8 cellular contexts compared by ENCODE assay signal in genomic region chr7:45001826-45002225, GRCh38. TPM values are rescaled to one million over a fixed set of nuclear protein-coding genes. Genes with fewer than 3 reads are reported as not detected.
DNase-seq lines count a peak whose midpoint lies in the region; ATAC-seq, FAIRE-seq and TF ChIP-seq lines count a peak whose summit lies in the region.

No MANE protein-coding gene starts in this region.

- no peak for TF ChIP-seq POLR2A in suprapubic skin (IDR thresholded peaks at IDR 0.05)

- H3K36me3 ChIP-seq in suprapubic skin: no peaks in the 10 kb centered on the region
- H3K36me3 ChIP-seq in pancreas: no peaks in the 10 kb centered on the region

- no peak for TF ChIP-seq EP300 in suprapubic skin (IDR thresholded peaks at IDR 0.05)

- H3K4me3 Mint-ChIP-seq in activated T-cell treated with anti-CD3 and anti-CD28 coated beads, Interleukin-2, amount 50 U/mL, for 72 hours: peak overlapping the region; percentile 86 to 90
- peak overlapping the region; percentile 84 for H3K4me3 Mint-ChIP-seq in activated CD8-positive, alpha-beta T cell treated with anti-CD3 and anti-CD28 coated beads, Interleukin-2, amount 10 ng/mL, durations not matched to agents 7 days and 5 days
- peak overlapping the region in 4 of 5 donors; percentile 35 to 99 (median 68) for H3K4me3 Mint-ChIP-seq in immature natural killer cell

- no peak for DNase-seq in activated T-cell treated with anti-CD3 and anti-CD28 coated beads, Interleukin-2, amount 50 U/mL, for 72 hours
- DNase-seq in activated T-cell treated with anti-CD3 and anti-CD28 coated beads for 4 hours (no peak), immature natural killer cell (no peak), suprapubic skin (ENCODE audit: low spot score in 2 of 2) (no peak), epidermal melanocyte (ENCODE audit: insufficient read length, low spot score) (no peak), NCI-H345 (lab: John Stamatoyannopoulos, UW) (no peak), pancreas (no peak)
- DNase-seq in activated CD8-positive, alpha-beta T cell treated with anti-CD3 and anti-CD28 coated beads, Interleukin-2, amount 10 ng/mL, durations not matched to agents 7 days and 5 days: no peak

- no peaks in the 10 kb centered on the region for H3K9me3 Mint-ChIP-seq in activated T-cell treated with anti-CD3 and anti-CD28 coated beads, Interleukin-2, amount 50 U/mL, for 72 hours
- no peaks in the 10 kb centered on the region for H3K9me3 Mint-ChIP-seq in activated CD8-positive, alpha-beta T cell treated with anti-CD3 and anti-CD28 coated beads, Interleukin-2, amount 10 ng/mL, durations not matched to agents 7 days and 5 days (ENCODE audit: insufficient read depth)
- no peaks in the 10 kb centered on the region for H3K9me3 Mint-ChIP-seq in immature natural killer cell

- H3K27me3 ChIP-seq in suprapubic skin (no peaks in the 10 kb centered on the region), pancreas (no peaks in the 10 kb centered on the region)

- POLR2A ChIA-PET in activated CD8-positive, alpha-beta T cell treated with anti-CD3 and anti-CD28 coated beads, Interleukin-2, amount 10 ng/mL, durations not matched to agents 7 days and 5 days (lab: Charles Lee): interaction anchor here (0.9 to 11.7 kb wide), 11 partner anchors 13 to 196 kb away, joined by 3 to 234 read pairs (median 10); partner anchors contain the start of genes H2AZ2, MYO1G and TBRG4

- H3K27ac Mint-ChIP-seq in activated T-cell treated with anti-CD3 and anti-CD28 coated beads, Interleukin-2, amount 50 U/mL, for 72 hours: peak overlapping the region; percentile 89
- no peak overlapping the region for H3K27ac Mint-ChIP-seq in activated CD8-positive, alpha-beta T cell treated with anti-CD3 and anti-CD28 coated beads, Interleukin-2, amount 10 ng/mL, durations not matched to agents 7 days and 5 days
- peak overlapping the region; percentile 12 to 95 (median 92) for H3K27ac Mint-ChIP-seq in immature natural killer cell

- peak overlapping the region; percentile 86 for H3K4me3 ChIP-seq in suprapubic skin
- H3K4me3 ChIP-seq in pancreas: peak overlapping the region in 1 of 4 donors; percentile 77

- H3K9me3 ChIP-seq in suprapubic skin (no peaks in the 10 kb centered on the region), pancreas (no peaks in the 10 kb centered on the region)

- no peaks in the 10 kb centered on the region for H3K27me3 Mint-ChIP-seq in activated T-cell treated with anti-CD3 and anti-CD28 coated beads, Interleukin-2, amount 50 U/mL, for 72 hours (ENCODE audit: low read depth)
- no peaks in the 10 kb centered on the region for H3K27me3 Mint-ChIP-seq in activated CD8-positive, alpha-beta T cell treated with anti-CD3 and anti-CD28 coated beads, Interleukin-2, amount 10 ng/mL, durations not matched to agents 7 days and 5 days (ENCODE audit: low read depth)
- H3K27me3 Mint-ChIP-seq in immature natural killer cell (ENCODE audit: low read depth in 3 of 3): peaks cover 4 to 8% (median 5%) of the 10 kb centered on the region in 3 donors

- CTCF ChIA-PET in activated CD8-positive, alpha-beta T cell treated with anti-CD3 and anti-CD28 coated beads, Interleukin-2, amount 10 ng/mL, durations not matched to agents 7 days and 5 days (lab: Charles Lee): interaction anchor here (0.7 to 9.1 kb wide), 11 partner anchors 9 to 134 kb away, joined by 3 to 111 read pairs (median 5); partner anchors contain the start of gene MYO1G

- H3K4me1 Mint-ChIP-seq in activated T-cell treated with anti-CD3 and anti-CD28 coated beads, Interleukin-2, amount 50 U/mL, for 72 hours (ENCODE audit: low read depth): peaks cover 61% of the 10 kb centered on the region
- peaks cover 53% of the 10 kb centered on the region for H3K4me1 Mint-ChIP-seq in activated CD8-positive, alpha-beta T cell treated with anti-CD3 and anti-CD28 coated beads, Interleukin-2, amount 10 ng/mL, durations not matched to agents 7 days and 5 days (ENCODE audit: low read depth)
- peaks cover 45 to 53% of the 10 kb centered on the region in 2 donors for H3K4me1 Mint-ChIP-seq in immature natural killer cell

- no peak for FAIRE-seq in pancreas (lab: Jason Lieb, UNC)

- no peak for TF ChIP-seq CTCF in suprapubic skin (IDR thresholded peaks at IDR 0.05)
- no peak for TF ChIP-seq CTCF in pancreas (IDR thresholded peaks at IDR 0.05)

- peaks cover 7 to 14% of the 10 kb centered on the region in 2 donors for H3K36me3 Mint-ChIP-seq in activated T-cell treated with anti-CD3 and anti-CD28 coated beads, Interleukin-2, amount 50 U/mL, for 72 hours (ENCODE audit: insufficient read depth in 2 of 2)
- peaks cover 27% of the 10 kb centered on the region for H3K36me3 Mint-ChIP-seq in activated CD8-positive, alpha-beta T cell treated with anti-CD3 and anti-CD28 coated beads, Interleukin-2, amount 10 ng/mL, durations not matched to agents 7 days and 5 days (ENCODE audit: low read depth)
- H3K36me3 Mint-ChIP-seq in immature natural killer cell: peaks cover 0 to 6% (median 0%) of the 10 kb centered on the region in 3 donors

- H3K4me1 ChIP-seq in suprapubic skin: peaks cover 34% of the 10 kb centered on the region
- H3K4me1 ChIP-seq in pancreas: peaks cover 7 to 10% (median 8%) of the 10 kb centered on the region in 3 donors

- ATAC-seq in activated T-cell treated with anti-CD3 and anti-CD28 coated beads, Interleukin-2, amount 50 U/mL, for 72 hours (replicated peaks in 1 of 2): no peak
- ATAC-seq in activated CD8-positive, alpha-beta T cell treated with anti-CD3 and anti-CD28 coated beads, Interleukin-2, amount 10 ng/mL, durations not matched to agents 7 days and 5 days: no peak
- ATAC-seq in pancreas: no peak

- WGBS in suprapubic skin: 22% methylated on average over 2 of the region's 2 CpGs
- WGBS in pancreas, 2 donors: 36 to 37% methylated on average over 2 of the region's 2 CpGs

- intact Hi-C loops in pancreas (cut with DNase I): no loop called here

- H3K27ac ChIP-seq in suprapubic skin (peak overlapping the region; percentile 33), pancreas (no peak overlapping the region)

RNA-seq across cellular contexts. Expression of gene CCM2, which starts 1.8 kb away (rescaled TPM):
- 100 to 1,000 TPM in 1 of 2 donors, 10 to 100 TPM in 1; 94.2 to 109 TPM for total RNA-seq in activated T-cell treated with anti-CD3 and anti-CD28 coated beads, Interleukin-2, amount 50 U/mL, for 72 hours
- 10 to 100 TPM; 99.6 to 99.9 TPM for total RNA-seq in activated CD8-positive, alpha-beta T cell treated with anti-CD3 and anti-CD28 coated beads, Interleukin-2, amount 10 ng/mL, durations not matched to agents 7 days and 5 days
- polyA plus RNA-seq in immature natural killer cell: 100 to 1,000 TPM in 2 of 3 donors, 10 to 100 TPM in 1; 60.4 to 120 (median 103) TPM
- total RNA-seq in suprapubic skin: 10 to 100 TPM; 34.3 to 42.3 (median 35.9) TPM
- total RNA-seq in pancreas: 10 to 100 TPM; 13.4 to 19.5 (median 14.8) TPM
- polyA plus RNA-seq in pancreas: 10 to 100 TPM; 33.5 to 33.7 TPM

RNA-seq across cellular contexts. Expression of gene MYO1G, which starts 23.0 kb away (rescaled TPM):
- 100 to 1,000 TPM; 595 to 606 TPM for total RNA-seq in activated T-cell treated with anti-CD3 and anti-CD28 coated beads, Interleukin-2, amount 50 U/mL, for 72 hours
- 100 to 1,000 TPM; 435 to 453 TPM for total RNA-seq in activated CD8-positive, alpha-beta T cell treated with anti-CD3 and anti-CD28 coated beads, Interleukin-2, amount 10 ng/mL, durations not matched to agents 7 days and 5 days
- polyA plus RNA-seq in immature natural killer cell (100 to 1,000 TPM; 139 to 261 (median 139) TPM), pancreas (1 to 10 TPM; 1.1 to 1.5 TPM)
- total RNA-seq in suprapubic skin (1 to 10 TPM in 3 of 4 donors, under 1 TPM in 1; 0.68 to 4.5 (median 1.6) TPM), pancreas (1 to 10 TPM in 4 of 6 donors, under 1 TPM in 2; 0.28 to 3.1 (median 1.1) TPM)

Comparison
In these comparisons a context has a peak if more than half of its experiments do, and no peak if none do; other contexts are left out.
1. RNA of gene MYO1G, which starts 23.0 kb away (total RNA-seq): 595 to 606 TPM in activated T-cell treated with anti-CD3 and anti-CD28 coated beads, Interleukin-2, amount 50 U/mL, for 72 hours and 435 to 453 TPM in activated CD8-positive, alpha-beta T cell treated with anti-CD3 and anti-CD28 coated beads, Interleukin-2, amount 10 ng/mL, durations not matched to agents 7 days and 5 days; 0.68 to 4.5 TPM in suprapubic skin and 0.28 to 3.1 TPM in pancreas; every median in the first group is over 10 times any median in the second.
2. Peak in every context shown above with its lines, with median percentiles within 50 percentile points of each other: H3K4me3 Mint-ChIP-seq.